ENCODE assay signal across 16 cellular contexts in the genomic region with DNA sequence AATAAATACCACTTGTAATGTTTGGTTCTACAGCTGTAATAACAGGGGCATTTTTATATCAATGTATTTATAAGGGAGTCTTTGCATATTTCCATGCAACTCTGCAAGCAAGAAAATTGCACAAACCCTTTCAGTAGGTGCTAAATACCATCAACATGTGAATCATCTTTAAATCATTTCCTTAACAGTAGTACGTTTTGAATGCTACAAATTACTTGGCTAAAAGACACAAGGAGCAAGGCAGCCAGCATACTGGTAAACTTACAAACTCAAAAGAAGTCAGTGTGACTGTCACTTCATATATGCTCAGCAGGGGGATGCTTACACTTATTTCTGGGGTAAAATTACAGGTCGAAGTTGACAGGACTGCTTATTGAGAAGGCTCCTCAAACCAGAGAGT.
DNase-seq lines count a peak whose midpoint lies in the region; ATAC-seq and TF ChIP-seq lines count a peak whose summit lies in the region.
"Had no signal": no experiment of that assay in that cellular context is flagged by ENCODE, and none has a peak within 500 bp of the region (broad histone marks: within the 10 kb centered on the region; RNA-seq: fewer than 3 reads in every experiment).

No MANE protein-coding gene starts in this region.

- no peak overlapping the region for H3K27ac Mint-ChIP-seq in activated naive CD8-positive, alpha-beta T cell treated with anti-CD3 and anti-CD28 coated beads for 36 hours
- H3K27ac Mint-ChIP-seq in activated CD4-positive, alpha-beta T cell treated with anti-CD3 and anti-CD28 coated beads for 36 hours, result no peak overlapping the region
- H3K27ac Mint-ChIP-seq: naive thymus-derived CD8-positive, alpha-beta T cell; type B pancreatic cell had no signal

- H3K9ac ChIP-seq in skeletal muscle satellite cell (ENCODE audit: low read depth, low read length), result no peak overlapping the region

- H3K27me3 Mint-ChIP-seq in activated naive CD8-positive, alpha-beta T cell treated with anti-CD3 and anti-CD28 coated beads for 36 hours, result peaks cover 12% of the 10 kb centered on the region
- peaks cover 4% of the 10 kb centered on the region for H3K27me3 Mint-ChIP-seq in activated CD4-positive, alpha-beta T cell treated with anti-CD3 and anti-CD28 coated beads for 36 hours

- H3K4me1 ChIP-seq in skeletal muscle satellite cell (ENCODE audit: control insufficient read depth, insufficient read depth, low read length), result peaks cover 27% of the 10 kb centered on the region
- H3K4me1 ChIP-seq: heart left ventricle had no signal

- no peaks in the 10 kb centered on the region for H3K36me3 Mint-ChIP-seq in activated naive CD8-positive, alpha-beta T cell treated with anti-CD3 and anti-CD28 coated beads for 36 hours
- H3K36me3 Mint-ChIP-seq in activated CD4-positive, alpha-beta T cell treated with anti-CD3 and anti-CD28 coated beads for 36 hours (ENCODE audit: low read depth), result no peaks in the 10 kb centered on the region
- H3K36me3 Mint-ChIP-seq: naive thymus-derived CD8-positive, alpha-beta T cell had no signal

- intact Hi-C loops in activated CD4-positive, alpha-beta T cell treated with anti-CD3 and anti-CD28 coated beads for 36 hours (cut with DNase I, micrococcal nuclease), result no loop called here

- CTCF ChIA-PET in activated CD4-positive, alpha-beta T cell treated with anti-CD3 and anti-CD28 coated beads for 36 hours (lab: Charles Lee), result no interaction called here

- H3K4me3 ChIP-seq in fibroblast of pulmonary artery (replicated peaks; ENCODE audit: low read depth, low read length) (no peak overlapping the region), skeletal muscle satellite cell (ENCODE audit: low read length) (no peak overlapping the region)
- H3K4me3 ChIP-seq: heart left ventricle had no signal

- TF ChIP-seq CTCF in fibroblast of pulmonary artery (IDR thresholded peaks at IDR 0.05; ENCODE audit: low read length, missing control alignments), result no peak

- H3K36me3 ChIP-seq in skeletal muscle satellite cell (ENCODE audit: insufficient read depth, low read length), result no peaks in the 10 kb centered on the region
- H3K36me3 ChIP-seq: heart left ventricle had no signal

- H3K27me3 ChIP-seq in skeletal muscle satellite cell (ENCODE audit: control insufficient read depth, insufficient read depth, low read length), result no peaks in the 10 kb centered on the region
- H3K27me3 ChIP-seq: heart left ventricle had no signal

- no peaks in the 10 kb centered on the region for H3K9me3 ChIP-seq in skeletal muscle satellite cell (replicated peaks; ENCODE audit: low read length)

- no peak overlapping the region for H3K4me3 Mint-ChIP-seq in activated naive CD8-positive, alpha-beta T cell treated with anti-CD3 and anti-CD28 coated beads for 36 hours
- no peak overlapping the region for H3K4me3 Mint-ChIP-seq in activated CD4-positive, alpha-beta T cell treated with anti-CD3 and anti-CD28 coated beads for 36 hours
- H3K4me3 Mint-ChIP-seq: activated T-cell treated with anti-CD3 and anti-CD28 coated beads, Interleukin-2, amount 50 U/mL, for 4 hours; naive thymus-derived CD8-positive, alpha-beta T cell; type B pancreatic cell had no signal

- no peaks in the 10 kb centered on the region for H3K4me1 Mint-ChIP-seq in activated naive CD8-positive, alpha-beta T cell treated with anti-CD3 and anti-CD28 coated beads for 36 hours
- no peaks in the 10 kb centered on the region for H3K4me1 Mint-ChIP-seq in activated CD4-positive, alpha-beta T cell treated with anti-CD3 and anti-CD28 coated beads for 36 hours
- H3K4me1 Mint-ChIP-seq: naive thymus-derived CD8-positive, alpha-beta T cell had no signal

- H3K4me2 ChIP-seq in skeletal muscle satellite cell (ENCODE audit: low read length), result peak overlapping the region; percentile 51

- DNase-seq in HCEC 1CT (peak; percentile 57), amniotic stem cell (lab: John Stamatoyannopoulos, UW) (peak; percentile 3), fibroblast of pulmonary artery (ENCODE audit: low read depth) (peak; percentile 80)
- DNase-seq in activated naive CD8-positive, alpha-beta T cell treated with anti-CD3 and anti-CD28 coated beads for 36 hours, result no peak
- DNase-seq in activated CD4-positive, alpha-beta T cell treated with anti-CD3 and anti-CD28 coated beads for 36 hours, result no peak
- DNase-seq: activated T-cell treated with anti-CD3 and anti-CD28 coated beads, Interleukin-2, amount 50 U/mL, for 4 hours; COR-L47; heart left ventricle; naive thymus-derived CD8-positive, alpha-beta T cell; NCI-H2081; SHP77 treated with DMSO at 0.1 percent for 48 hours had no signal

- no peak for ATAC-seq in GM19452 (IDR thresholded peaks at IDR 0.05; ENCODE audit: unreplicated experiment)
- ATAC-seq in activated CD4-positive, alpha-beta T cell treated with anti-CD3 and anti-CD28 coated beads for 36 hours, result no peak
- no peak for ATAC-seq in HG02763 (IDR thresholded peaks at IDR 0.05; ENCODE audit: unreplicated experiment)
- ATAC-seq: activated T-cell treated with anti-CD3 and anti-CD28 coated beads, Interleukin-2, amount 50 U/mL, for 4 hours; heart left ventricle; left lobe of liver; naive thymus-derived CD8-positive, alpha-beta T cell had no signal

- POLR2A ChIA-PET in activated CD4-positive, alpha-beta T cell treated with anti-CD3 and anti-CD28 coated beads for 36 hours (lab: Charles Lee), result no interaction called here

- H3K9me3 Mint-ChIP-seq in activated naive CD8-positive, alpha-beta T cell treated with anti-CD3 and anti-CD28 coated beads for 36 hours, result peaks cover 3% of the 10 kb centered on the region
- peaks cover 2% of the 10 kb centered on the region for H3K9me3 Mint-ChIP-seq in activated CD4-positive, alpha-beta T cell treated with anti-CD3 and anti-CD28 coated beads for 36 hours (ENCODE audit: low read depth)
- H3K9me3 Mint-ChIP-seq: activated T-cell treated with anti-CD3 and anti-CD28 coated beads, Interleukin-2, amount 50 U/mL, for 4 hours had no signal

Comparison
In these comparisons a context has a peak if more than half of its experiments do, and no peak if none do; other contexts are left out.
1. DNase-seq: peak in HCEC 1CT (single experiment), amniotic stem cell (single experiment) and fibroblast of pulmonary artery (single experiment); none in activated naive CD8-positive, alpha-beta T cell treated with anti-CD3 and anti-CD28 coated beads for 36 hours (single experiment) and activated CD4-positive, alpha-beta T cell treated with anti-CD3 and anti-CD28 coated beads for 36 hours (single experiment).